ENCODE assay signal across 8 cellular contexts in genomic region chrX:110086916-110087484, GRCh38.
DNase-seq lines count a peak whose midpoint lies in the region; ATAC-seq and TF ChIP-seq lines count a peak whose summit lies in the region.

No MANE protein-coding gene starts in this region.

- no peaks in the 10 kb centered on the region for H3K79me2 ChIP-seq in Karpas-422 (ENCODE audit: low read length)

- no peak overlapping the region for H3K4me2 ChIP-seq in Karpas-422 (ENCODE audit: low read depth, low read length, poor library complexity, severe bottlenecking)

- peak overlapping the region in 1 of 2 donors; percentile 57 for H3K4me3 Mint-ChIP-seq in CD14-positive monocyte
- peak overlapping the region; percentile 38 for H3K4me3 Mint-ChIP-seq in activated T-helper 17 cell treated with anti-CD3 and anti-CD28 coated beads, Interleukin-2, amount 50 U/mL, for 72 hours

- ATAC-seq in HG02981 (IDR thresholded peaks at IDR 0.05; ENCODE audit: unreplicated experiment) (peak; percentile 52), GM18861 (IDR thresholded peaks at IDR 0.05; ENCODE audit: unreplicated experiment) (no peak)
- peak; percentile 87 for ATAC-seq in activated T-helper 17 cell treated with anti-CD3 and anti-CD28 coated beads, Interleukin-2, amount 50 U/mL, for 72 hours (replicated peaks)

- no peaks in the 10 kb centered on the region for H3K9me2 ChIP-seq in Karpas-422 (replicated peaks; ENCODE audit: insufficient read depth, low read length)

- TF ChIP-seq CTCF in CD14-positive monocyte (IDR thresholded peaks at IDR 0.05): no peak

- peaks cover 0 to 5% (median 0%) of the 10 kb centered on the region in 3 donors for H3K27me3 Mint-ChIP-seq in CD14-positive monocyte (ENCODE audit: low read depth in 3 of 3)
- H3K27me3 Mint-ChIP-seq in activated T-helper 17 cell treated with anti-CD3 and anti-CD28 coated beads, Interleukin-2, amount 50 U/mL, for 72 hours: no peaks in the 10 kb centered on the region

- WGBS in mesodermal cell (ENCODE audit: insufficient coverage in 2 of 2), 2 experiments: 90% methylated on average over 2 of the region's 2 CpGs; no CpG with 5 or more reads in 1 of the 2 experiments

- intact Hi-C loops in CD14-positive monocyte (cut with micrococcal nuclease): loop anchor here in 1 of 2 donors (10.0 kb wide), 2 partner anchors 52 to 82 kb away; partner anchors contain the start of gene TMEM164

- H3K27ac Mint-ChIP-seq in CD14-positive monocyte: peak overlapping the region; percentile 91 to 99 (median 98)
- H3K27ac Mint-ChIP-seq in activated T-helper 17 cell treated with anti-CD3 and anti-CD28 coated beads, Interleukin-2, amount 50 U/mL, for 72 hours: peak overlapping the region; percentile 69

- H2AFZ ChIP-seq in Karpas-422 (ENCODE audit: low read length): no peak overlapping the region

- peaks cover 3 to 6% of the 10 kb centered on the region in 2 donors for H3K36me3 Mint-ChIP-seq in CD14-positive monocyte
- no peaks in the 10 kb centered on the region for H3K36me3 Mint-ChIP-seq in activated T-helper 17 cell treated with anti-CD3 and anti-CD28 coated beads, Interleukin-2, amount 50 U/mL, for 72 hours (ENCODE audit: low read depth)

- H3K27me3 ChIP-seq in Karpas-422 (ENCODE audit: low read length): no peaks in the 10 kb centered on the region

- 0 out of 2 replicates have a peak, but pooled peaks cover 7% of the 10 kb centered on the region for H4K20me1 ChIP-seq in Karpas-422 (ENCODE audit: insufficient read depth, low read depth, low read length)

- H3K36me3 ChIP-seq in mesodermal cell (ENCODE audit: control insufficient read depth, insufficient read depth, low read length) (no peaks in the 10 kb centered on the region), Karpas-422 (ENCODE audit: insufficient read depth, low read length) (no peaks in the 10 kb centered on the region)

- no peak overlapping the region for H3K9ac ChIP-seq in Karpas-422 (ENCODE audit: low read length)

- DNase-seq in CD14-positive monocyte (ENCODE audit: low spot score) (no peak), NCI-H774 (lab: John Stamatoyannopoulos, UW) (no peak), Karpas-422 (no peak)
- DNase-seq in activated CD4-positive, alpha-beta T cell treated with anti-CD3 and anti-CD28 coated beads, Interleukin-2, amount 50 U/mL, for 4 hours: no peak

- H3K4me3 ChIP-seq in mesodermal cell (ENCODE audit: extremely low read depth, insufficient read depth, low read length, poor library complexity, severe bottlenecking) (no peak overlapping the region), Karpas-422 (ENCODE audit: low read length) (no peak overlapping the region)

- peaks cover 47% of the 10 kb centered on the region for H3K4me1 Mint-ChIP-seq in CD14-positive monocyte
- peaks cover 14% of the 10 kb centered on the region for H3K4me1 Mint-ChIP-seq in activated T-helper 17 cell treated with anti-CD3 and anti-CD28 coated beads, Interleukin-2, amount 50 U/mL, for 72 hours

- H3K9me3 Mint-ChIP-seq in CD14-positive monocyte: peaks cover 0 to 5% (median 0%) of the 10 kb centered on the region in 7 donors
- no peaks in the 10 kb centered on the region for H3K9me3 Mint-ChIP-seq in activated T-helper 17 cell treated with anti-CD3 and anti-CD28 coated beads, Interleukin-2, amount 50 U/mL, for 72 hours

- H3K4me1 ChIP-seq in mesodermal cell (ENCODE audit: control insufficient read depth, insufficient read depth, low read length, poor library complexity, severe bottlenecking) (peaks cover 19% of the 10 kb centered on the region), Karpas-422 (ENCODE audit: low read length) (peaks cover 28% of the 10 kb centered on the region)

- H3K27ac ChIP-seq in mesodermal cell (ENCODE audit: low read depth, low read length, severe bottlenecking): peak overlapping the region; percentile 97
- no peak overlapping the region for H3K27ac ChIP-seq in Karpas-422 (ENCODE audit: low read length)

- H3K9me3 ChIP-seq in mesodermal cell (ENCODE audit: control insufficient read depth, low read length): no peaks in the 10 kb centered on the region
- no peaks in the 10 kb centered on the region for H3K9me3 ChIP-seq in Karpas-422 (ENCODE audit: low read length)
